In the genomic region with DNA sequence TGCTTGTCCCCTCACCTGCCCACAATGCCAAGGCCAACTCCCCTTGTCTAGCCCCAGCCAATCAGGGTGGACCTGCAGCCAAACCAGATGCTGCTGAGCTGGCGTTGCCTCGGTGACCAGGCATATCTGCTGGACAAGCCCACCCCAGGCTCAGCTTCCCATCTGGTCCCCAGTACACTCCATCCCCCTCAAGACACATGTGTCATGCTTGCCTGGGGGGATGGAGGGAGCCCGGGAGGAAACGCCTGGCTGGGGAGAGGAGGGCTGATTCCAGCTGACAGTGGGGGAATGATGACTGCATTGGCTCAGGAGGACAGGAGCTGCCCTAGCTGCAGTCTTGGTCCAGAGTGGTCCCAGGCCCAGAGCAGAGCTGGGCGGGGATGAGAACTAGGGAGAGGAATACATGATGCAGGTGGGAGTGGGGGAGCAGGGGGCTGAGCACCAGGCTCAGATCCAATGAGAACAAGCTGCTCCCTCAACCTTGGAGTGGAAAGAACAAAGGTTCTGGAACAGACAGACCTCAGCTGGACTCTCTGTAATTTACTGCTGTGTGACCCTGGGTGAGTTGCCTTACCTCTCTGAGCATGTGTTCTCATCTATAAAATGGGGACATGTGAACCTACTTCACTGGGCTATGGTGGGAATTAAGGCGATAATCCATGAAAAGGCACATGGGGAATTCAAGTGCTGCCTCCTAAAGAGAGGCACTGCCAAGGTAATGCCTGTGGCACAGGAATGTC, we compare ENCODE assay signal across 1 cellular context.
TF ChIP-seq lines count a peak whose summit lies in the region.

No MANE protein-coding gene starts in this region.

TF ChIP-seq in K562, 482 proteins besides CTCF, POLR2A, EP300 and RAD21:
- peak; percentile 54; the same call in 1 of the 2 replicates for TF ChIP-seq CBX1 (IDR thresholded peaks at IDR 0.05; ENCODE audit: low read depth)
- peak; percentile 85 for TF ChIP-seq ZFP36 (IDR thresholded peaks at IDR 0.05; ENCODE audit: low read depth, low read length, partially characterized antibody)
- peak; percentile 91 for TF ChIP-seq RBM25 (IDR thresholded peaks at IDR 0.05; ENCODE audit: low read depth, low read length, severe bottlenecking)
- no peak for TF ChIP-seq MYBL2 (IDR thresholded peaks at IDR 0.05; ENCODE audit: low read depth)
- TF ChIP-seq MYBL2 (CRISPR knock-in tag; IDR thresholded peaks at IDR 0.05; ENCODE audit: borderline replicate concordance) = peak; percentile 58; the same call in 1 of the 2 replicates
- peak; percentile 52; the same call in 1 of the 2 replicates for TF ChIP-seq BCOR (IDR thresholded peaks at IDR 0.05)
- TF ChIP-seq NFYB (IDR thresholded peaks at IDR 0.05; ENCODE audit: extremely low read depth, insufficient read length) = peak; percentile 37
- no peak for TF ChIP-seq NCOA1 (IDR thresholded peaks at IDR 0.05; ENCODE audit: low read depth)
- peak; percentile 73; the same call in 1 of the 2 replicates for TF ChIP-seq ADNP (tag; IDR thresholded peaks at IDR 0.05)
- TF ChIP-seq HMGN3 (IDR thresholded peaks at IDR 0.05; ENCODE audit: borderline replicate concordance, extremely low read depth, insufficient read length, low read depth, low read length) = no peak
- no peak for TF ChIP-seq POLR2AphosphoS5 (IDR thresholded peaks at IDR 0.05; ENCODE audit: control insufficient read depth, insufficient read depth, low read depth, low read length)
- TF ChIP-seq KDM1A (IDR thresholded peaks at IDR 0.05) = peak in 1 of 2 experiments; percentile 6; a peak in 1 of 4 replicates
- peak; percentile 81; the same call in 1 of the 2 replicates for TF ChIP-seq PTBP1 (IDR thresholded peaks at IDR 0.05; ENCODE audit: low read depth, low read length)
- peak; percentile 39; the same call in 1 of the 2 replicates for TF ChIP-seq ZNF143 (CRISPR knock-in tag; IDR thresholded peaks at IDR 0.05)
- TF ChIP-seq, protein P1, sequence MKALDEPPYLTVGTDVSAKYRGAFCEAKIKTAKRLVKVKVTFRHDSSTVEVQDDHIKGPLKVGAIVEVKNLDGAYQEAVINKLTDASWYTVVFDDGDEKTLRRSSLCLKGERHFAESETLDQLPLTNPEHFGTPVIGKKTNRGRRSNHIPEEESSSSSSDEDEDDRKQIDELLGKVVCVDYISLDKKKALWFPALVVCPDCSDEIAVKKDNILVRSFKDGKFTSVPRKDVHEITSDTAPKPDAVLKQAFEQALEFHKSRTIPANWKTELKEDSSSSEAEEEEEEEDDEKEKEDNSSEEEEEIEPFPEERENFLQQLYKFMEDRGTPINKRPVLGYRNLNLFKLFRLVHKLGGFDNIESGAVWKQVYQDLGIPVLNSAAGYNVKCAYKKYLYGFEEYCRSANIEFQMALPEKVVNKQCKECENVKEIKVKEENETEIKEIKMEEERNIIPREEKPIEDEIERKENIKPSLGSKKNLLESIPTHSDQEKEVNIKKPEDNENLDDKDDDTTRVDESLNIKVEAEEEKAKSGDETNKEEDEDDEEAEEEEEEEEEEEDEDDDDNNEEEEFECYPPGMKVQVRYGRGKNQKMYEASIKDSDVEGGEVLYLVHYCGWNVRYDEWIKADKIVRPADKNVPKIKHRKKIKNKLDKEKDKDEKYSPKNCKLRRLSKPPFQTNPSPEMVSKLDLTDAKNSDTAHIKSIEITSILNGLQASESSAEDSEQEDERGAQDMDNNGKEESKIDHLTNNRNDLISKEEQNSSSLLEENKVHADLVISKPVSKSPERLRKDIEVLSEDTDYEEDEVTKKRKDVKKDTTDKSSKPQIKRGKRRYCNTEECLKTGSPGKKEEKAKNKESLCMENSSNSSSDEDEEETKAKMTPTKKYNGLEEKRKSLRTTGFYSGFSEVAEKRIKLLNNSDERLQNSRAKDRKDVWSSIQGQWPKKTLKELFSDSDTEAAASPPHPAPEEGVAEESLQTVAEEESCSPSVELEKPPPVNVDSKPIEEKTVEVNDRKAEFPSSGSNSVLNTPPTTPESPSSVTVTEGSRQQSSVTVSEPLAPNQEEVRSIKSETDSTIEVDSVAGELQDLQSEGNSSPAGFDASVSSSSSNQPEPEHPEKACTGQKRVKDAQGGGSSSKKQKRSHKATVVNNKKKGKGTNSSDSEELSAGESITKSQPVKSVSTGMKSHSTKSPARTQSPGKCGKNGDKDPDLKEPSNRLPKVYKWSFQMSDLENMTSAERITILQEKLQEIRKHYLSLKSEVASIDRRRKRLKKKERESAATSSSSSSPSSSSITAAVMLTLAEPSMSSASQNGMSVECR (CRISPR knock-in tag; IDR thresholded peaks at IDR 0.05) = peak; percentile 30; the same call in 1 of the 2 replicates
